In the genomic region with DNA sequence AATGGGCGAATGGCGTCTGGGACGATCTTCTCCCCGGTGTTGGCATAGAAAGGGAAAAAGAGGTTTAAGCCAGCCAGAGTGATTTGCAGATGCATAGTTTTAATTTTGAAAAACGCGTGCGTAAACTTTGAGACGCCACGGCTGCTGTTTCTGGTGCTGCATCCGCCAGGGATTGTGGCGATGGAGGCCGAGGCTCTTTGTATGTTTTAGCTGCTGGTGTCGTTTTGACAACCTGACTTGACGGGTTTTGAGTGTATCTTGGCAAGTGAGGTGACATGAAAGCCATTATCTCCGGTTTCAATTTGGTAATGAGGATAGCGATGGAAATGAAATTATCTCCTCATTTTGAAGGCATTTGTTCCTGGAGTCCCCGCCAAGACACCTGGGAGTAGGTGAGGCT, we compare ENCODE assay signal across 13 cellular contexts. TPM values are rescaled to one million over a fixed set of nuclear protein-coding genes. Genes with fewer than 3 reads are reported as not detected.
DNase-seq lines count a peak whose midpoint lies in the region; ATAC-seq and TF ChIP-seq lines count a peak whose summit lies in the region.
"Had no signal": no experiment of that assay in that cellular context is flagged by ENCODE, and none has a peak within 500 bp of the region (broad histone marks: within the 10 kb centered on the region; RNA-seq: fewer than 3 reads in every experiment).

No MANE protein-coding gene starts in this region.

- WGBS in heart right ventricle, 2 donors: 29 to 32% methylated on average over 17 of the region's 17 CpGs
- 40 to 45% methylated on average over 17 of the region's 17 CpGs for WGBS in upper lobe of left lung, 2 donors

- H3K36me3 ChIP-seq in heart right ventricle (no peaks in the 10 kb centered on the region), upper lobe of left lung (no peaks in the 10 kb centered on the region)

- peak overlapping the region; percentile 92 for H3K27ac Mint-ChIP-seq in central memory CD8-positive, alpha-beta T cell (ENCODE audit: low read depth)
- peak overlapping the region in 5 of 10 donors; percentile 10 to 73 (median 43) for H3K27ac Mint-ChIP-seq in naive thymus-derived CD8-positive, alpha-beta T cell
- H3K27ac Mint-ChIP-seq: stimulated activated memory B cell treated with anti-CD40 and anti-IgM and Interleukin-4, amounts not matched to agents 10 μg/mL and 1 μg/mL and 100 μg/mL, for 72 hours had no signal

- TF ChIP-seq CTCF in heart right ventricle (IDR thresholded peaks at IDR 0.05) (no peak), upper lobe of left lung (IDR thresholded peaks at IDR 0.05) (no peak)

- H3K4me1 ChIP-seq in heart right ventricle (peaks cover 3 to 46% (median 27%) of the 10 kb centered on the region in 9 donors), upper lobe of left lung (peaks cover 19 to 23% (median 21%) of the 10 kb centered on the region in 4 donors)

- intact Hi-C loops in heart right ventricle (cut with DNase I): loop anchor here in 3 of 10 donors (5.0 to 10.0 kb wide), 3 partner anchors 134 to 274 kb away; no protein-coding TSS in a partner anchor
- intact Hi-C loops in Right ventricle myocardium superior (cut with DNase I): no loop called here
- intact Hi-C loops in head of caudate nucleus (cut with DNase I): no loop called here

- no peak for DNase-seq in heart right ventricle
- DNase-seq in Right ventricle myocardium superior: no peak
- DNase-seq in central memory CD8-positive, alpha-beta T cell (ENCODE audit: low spot score in 2 of 2): no peak
- no peak for DNase-seq in naive thymus-derived CD8-positive, alpha-beta T cell
- no peak for DNase-seq in upper lobe of left lung
- no peak for DNase-seq in head of caudate nucleus
- DNase-seq in OCI-M2 (lab: John Stamatoyannopoulos, UW; ENCODE audit: unreplicated experiment): no peak
- no peak for DNase-seq in SW480 (ENCODE audit: low spot score)
- DNase-seq: amygdala, HCEC 1CT, NCI-H2171 had no signal

- ATAC-seq in heart right ventricle (no peak), Right ventricle myocardium superior (ENCODE audit: poor library complexity) (no peak), upper lobe of left lung (ENCODE audit: low FRiP score in 2 of 2) (no peak)
- ATAC-seq in central memory CD8-positive, alpha-beta T cell (replicated peaks; ENCODE audit: extremely low read depth, poor library complexity, severe bottlenecking): no peak
- no peak for ATAC-seq in naive thymus-derived CD8-positive, alpha-beta T cell
- ATAC-seq: stimulated activated memory B cell treated with anti-CD40 and anti-IgM and Interleukin-4, amounts not matched to agents 10 μg/mL and 1 μg/mL and 100 μg/mL, for 72 hours had no signal

- H3K36me3 Mint-ChIP-seq in central memory CD8-positive, alpha-beta T cell (ENCODE audit: insufficient read depth): peaks cover 29% of the 10 kb centered on the region
- no peaks in the 10 kb centered on the region for H3K36me3 Mint-ChIP-seq in naive thymus-derived CD8-positive, alpha-beta T cell
- H3K36me3 Mint-ChIP-seq: stimulated activated memory B cell treated with anti-CD40 and anti-IgM and Interleukin-4, amounts not matched to agents 10 μg/mL and 1 μg/mL and 100 μg/mL, for 72 hours had no signal

- TF ChIP-seq EP300 in upper lobe of left lung (IDR thresholded peaks at IDR 0.05): no peak

- no peaks in the 10 kb centered on the region for H3K9me3 ChIP-seq in heart right ventricle
- H3K9me3 ChIP-seq in upper lobe of left lung: no peaks in the 10 kb centered on the region

- peaks cover 0 to 48% (median 17%) of the 10 kb centered on the region in 7 donors for H3K27me3 ChIP-seq in heart right ventricle
- H3K27me3 ChIP-seq in upper lobe of left lung: peaks cover 3 to 13% (median 7%) of the 10 kb centered on the region in 4 donors

- H3K4me3 ChIP-seq in heart right ventricle: peak overlapping the region; percentile 22 to 68 (median 60)
- peak overlapping the region in 3 of 4 donors; percentile 38 to 55 (median 49) for H3K4me3 ChIP-seq in upper lobe of left lung

- H3K9me3 Mint-ChIP-seq in central memory CD8-positive, alpha-beta T cell: no peaks in the 10 kb centered on the region
- H3K9me3 Mint-ChIP-seq in naive thymus-derived CD8-positive, alpha-beta T cell: no peaks in the 10 kb centered on the region
- H3K9me3 Mint-ChIP-seq: stimulated activated memory B cell treated with anti-CD40 and anti-IgM and Interleukin-4, amounts not matched to agents 10 μg/mL and 1 μg/mL and 100 μg/mL, for 72 hours had no signal

- H3K4me1 Mint-ChIP-seq in central memory CD8-positive, alpha-beta T cell: peaks cover 74% of the 10 kb centered on the region
- peaks cover 31 to 58% (median 48%) of the 10 kb centered on the region in 4 donors for H3K4me1 Mint-ChIP-seq in naive thymus-derived CD8-positive, alpha-beta T cell

- POLR2A ChIA-PET in naive thymus-derived CD8-positive, alpha-beta T cell (lab: Charles Lee): no interaction called here

- H3K27ac ChIP-seq in heart right ventricle: peak overlapping the region in 6 of 10 donors; percentile 19 to 72 (median 62)
- peak overlapping the region in 1 of 4 donors; percentile 7 for H3K27ac ChIP-seq in upper lobe of left lung
- H3K27ac ChIP-seq: C4-2B had no signal

- no peaks in the 10 kb centered on the region for H3K27me3 Mint-ChIP-seq in central memory CD8-positive, alpha-beta T cell
- H3K27me3 Mint-ChIP-seq in naive thymus-derived CD8-positive, alpha-beta T cell: peaks cover 15 to 34% (median 31%) of the 10 kb centered on the region in 5 donors

- TF ChIP-seq POLR2A in upper lobe of left lung (IDR thresholded peaks at IDR 0.05): no peak

- peak overlapping the region; percentile 99 for H3K4me3 Mint-ChIP-seq in central memory CD8-positive, alpha-beta T cell
- H3K4me3 Mint-ChIP-seq in naive thymus-derived CD8-positive, alpha-beta T cell: peak overlapping the region; percentile 81 to 97 (median 90)

RNA-seq across cellular contexts. Expression of gene PTGDR, which starts 1.6 kb away (rescaled TPM):
- total RNA-seq in heart right ventricle: 1 to 10 TPM in 2 of 10 donors, under 1 TPM in 8; 0.17 to 1.1 (median 0.47) TPM
- polyA plus RNA-seq in heart right ventricle: 1 to 10 TPM in 1 of 2 donors, under 1 TPM in 1; 0.33 to 1.9 TPM
- 0.89 TPM for total RNA-seq in Right ventricle myocardium superior
- total RNA-seq in naive thymus-derived CD8-positive, alpha-beta T cell: under 1 TPM; 0.38 to 0.57 TPM
- polyA plus RNA-seq in naive thymus-derived CD8-positive, alpha-beta T cell: 10 to 100 TPM in 1 of 3 donors, under 1 TPM in 2; 0.70 to 11.6 (median 0.74) TPM
- total RNA-seq in upper lobe of left lung: 1 to 10 TPM; 1.0 to 3.0 (median 1.7) TPM

RNA-seq across cellular contexts. Expression of gene PTGER2, which starts 45.0 kb away (rescaled TPM):
- total RNA-seq in heart right ventricle: 1 to 10 TPM in 3 of 10 donors, under 1 TPM in 7; 0.11 to 2.4 (median 0.33) TPM
- polyA plus RNA-seq in heart right ventricle: under 1 TPM; 0.22 to 0.65 TPM
- 0.65 TPM for total RNA-seq in Right ventricle myocardium superior
- total RNA-seq in naive thymus-derived CD8-positive, alpha-beta T cell: 1 to 10 TPM; 2.9 to 3.2 TPM
- polyA plus RNA-seq in naive thymus-derived CD8-positive, alpha-beta T cell: 100 to 1,000 TPM in 1 of 3 donors, 10 to 100 TPM in 2; 58.7 to 114 (median 91.2) TPM
- 10 to 100 TPM in 2 of 6 donors, 1 to 10 TPM in 4; 1.6 to 10.5 (median 8.5) TPM for total RNA-seq in upper lobe of left lung
